Comparison of ENCODE assay signal across 20 cellular contexts in genomic region chr22:38036392-38037062, GRCh38. TPM values are rescaled to one million over a fixed set of nuclear protein-coding genes. Genes with fewer than 3 reads are reported as not detected.
DNase-seq lines count a peak whose midpoint lies in the region; ATAC-seq, FAIRE-seq and TF ChIP-seq lines count a peak whose summit lies in the region.
"Had no signal": no experiment of that assay in that cellular context is flagged by ENCODE, and none has a peak within 500 bp of the region (broad histone marks: within the 10 kb centered on the region; RNA-seq: fewer than 3 reads in every experiment).

No MANE protein-coding gene starts in this region.

- no peak overlapping the region for H3K56ac ChIP-seq in H1 (replicated peaks; ENCODE audit: insufficient read length, low read depth, low read length)

- no peaks in the 10 kb centered on the region; the same call in 1 of the 2 replicates for H3K23me2 ChIP-seq in H1 (ENCODE audit: low read depth, low read length)

- no peaks in the 10 kb centered on the region for H3K36me3 Mint-ChIP-seq in brain

- no peak overlapping the region for H2BK120ac ChIP-seq in H1 (replicated peaks; ENCODE audit: low read depth, low read length)
- peak overlapping the region; percentile 27 for H2BK120ac ChIP-seq in neuronal stem cell (ENCODE audit: low read depth, low read length)

- H3K27me3 Mint-ChIP-seq in brain = no peaks in the 10 kb centered on the region

- H3K79me2 ChIP-seq in H1 (ENCODE audit: control insufficient read depth in 1 of 2, insufficient read depth in 2 of 2, low read length in 2 of 2) = no peaks in the 10 kb centered on the region

- no peaks in the 10 kb centered on the region for H3K36me3 ChIP-seq in H1 (ENCODE audit: control insufficient read depth in 2 of 4, insufficient read depth in 4 of 4, low read length in 3 of 4)
- H3K36me3 ChIP-seq in neuronal stem cell (replicated peaks in 1 of 2; ENCODE audit: control insufficient read depth in 2 of 2, insufficient read depth in 2 of 2, low read length in 2 of 2) = no peaks in the 10 kb centered on the region
- no peaks in the 10 kb centered on the region for H3K36me3 ChIP-seq in suprapubic skin
- H3K36me3 ChIP-seq: BE2C had no signal

- no peak overlapping the region for H3K23ac ChIP-seq in H1 (ENCODE audit: insufficient read length)
- no peak overlapping the region for H3K23ac ChIP-seq in neuronal stem cell (ENCODE audit: low read depth, low read length, poor library complexity)

- no peak for DNase-seq in H1 (ENCODE audit: low read depth in 1 of 2, low spot score in 2 of 2)
- no peak for DNase-seq in neuronal stem cell (ENCODE audit: low spot score)
- no peak for DNase-seq in suprapubic skin (ENCODE audit: low spot score in 2 of 2)
- DNase-seq in dermis blood vessel endothelial cell = no peak
- DNase-seq in SHP77 (lab: John Stamatoyannopoulos, UW) = no peak
- DNase-seq: BE2C; CD8-positive, alpha-beta memory T cell; GF-D8; NCI-H1417 treated with DMSO at 0.1 percent for 48 hours; NCI-H2029 treated with DMSO at 0.1 percent for 48 hours; NCI-H510A treated with DMSO at 0.1 percent for 48 hours; SHP77 treated with DMSO at 0.1 percent for 48 hours had no signal

- H3K14ac ChIP-seq in H1 (ENCODE audit: insufficient read length) (no peak overlapping the region), neuronal stem cell (ENCODE audit: low read length) (no peak overlapping the region)

- H3K9ac ChIP-seq in H1 (replicated peaks in 1 of 4; ENCODE audit: extremely low read depth in 1 of 4, low read depth in 3 of 4, low read length in 3 of 4) = no peak overlapping the region
- no peak overlapping the region for H3K9ac ChIP-seq in neuronal stem cell (ENCODE audit: low read depth, low read length, poor library complexity)

- no peak overlapping the region for H4K91ac ChIP-seq in H1 (replicated peaks; ENCODE audit: insufficient read length, low read length)
- no peak overlapping the region for H4K91ac ChIP-seq in neuronal stem cell (ENCODE audit: low read depth, low read length, poor library complexity)

- H3K4me1 ChIP-seq in H1 (replicated peaks in 1 of 4; ENCODE audit: control insufficient read depth in 3 of 4, insufficient read depth in 4 of 4, low read length in 3 of 4) (peaks cover 0 to 24% (median 20%) of the 10 kb centered on the region in 4 experiments; a peak in 6 of 7 replicates), neuronal stem cell (ENCODE audit: control insufficient read depth in 2 of 2, insufficient read depth in 1 of 2, low read depth in 1 of 2, low read length in 2 of 2) (peaks cover 31 to 38% of the 10 kb centered on the region in 2 donors), suprapubic skin (peaks cover 38% of the 10 kb centered on the region)
- H3K4me1 ChIP-seq: BE2C had no signal

- CTCF ChIA-PET in H1 (lab: Charles Lee; ENCODE audit: partially characterized antibody) = interaction anchor here (1.5 to 1.7 kb wide), 2 partner anchors 16 to 28 kb away, joined by 4 to 5 read pairs; no protein-coding TSS in a partner anchor

- POLR2A ChIA-PET in H1 (lab: Charles Lee; ENCODE audit: partially characterized antibody) = interaction anchor here (0.7 kb wide), 1 partner anchor 13 kb away, joined by 4 read pairs; no protein-coding TSS in a partner anchor

- H2BK5ac ChIP-seq in H1 (ENCODE audit: low read depth, low read length) (no peak overlapping the region), neuronal stem cell (ENCODE audit: low read length) (no peak overlapping the region)

- H3K4me2 ChIP-seq in H1 (ENCODE audit: insufficient read depth in 1 of 2, low read depth in 2 of 2, low read length in 2 of 2) (no peak overlapping the region), neuronal stem cell (ENCODE audit: insufficient read depth, low read length, poor library complexity, severe bottlenecking) (no peak overlapping the region)

- peak overlapping the region; percentile 42; the same call in 1 of the 2 replicates for H2BK12ac ChIP-seq in H1 (ENCODE audit: low read depth, low read length)
- no peak overlapping the region for H2BK12ac ChIP-seq in neuronal stem cell (ENCODE audit: low read length)

- H3K4me3 Mint-ChIP-seq in brain = no peak overlapping the region
- H3K4me3 Mint-ChIP-seq: CD8-positive, alpha-beta memory T cell; IgD-negative memory B cell had no signal

- H3K79me1 ChIP-seq in H1 (ENCODE audit: low read depth, low read length) (no peaks in the 10 kb centered on the region), neuronal stem cell (ENCODE audit: low read depth, low read length) (no peaks in the 10 kb centered on the region)

- no peak for FAIRE-seq in H1 (lab: Jason Lieb, UNC)
- FAIRE-seq: RCC 7860 had no signal

- H3K9me3 ChIP-seq in H1 (ENCODE audit: insufficient read depth in 2 of 2, low read depth in 1 of 2, low read length in 1 of 2) (no peaks in the 10 kb centered on the region), neuronal stem cell (replicated peaks in 1 of 2; ENCODE audit: control insufficient read depth in 2 of 2, insufficient read depth in 1 of 2, low read depth in 1 of 2, low read length in 2 of 2) (no peaks in the 10 kb centered on the region), suprapubic skin (no peaks in the 10 kb centered on the region)
- H3K9me3 ChIP-seq: BE2C had no signal

- H3K27ac Mint-ChIP-seq in brain = peak overlapping the region in 4 of 5 experiments; percentile 0 to 23 (median 4)

- no peak for TF ChIP-seq POLR2A in H1 (IDR thresholded peaks at IDR 0.05; ENCODE audit: control extremely low read depth in 1 of 2, low read depth in 2 of 2, low read length in 2 of 2)
- no peak for TF ChIP-seq POLR2A in suprapubic skin (IDR thresholded peaks at IDR 0.05)

- no peak overlapping the region for H3K4me3 ChIP-seq in H1 (ENCODE audit: extremely low read depth in 1 of 4, insufficient read depth in 2 of 4, low read depth in 3 of 4, low read length in 4 of 4)
- H3K4me3 ChIP-seq in neuronal stem cell (ENCODE audit: low read length in 2 of 2) = no peak overlapping the region
- H3K4me3 ChIP-seq in suprapubic skin = no peak overlapping the region

- H3K18ac ChIP-seq in H1 (ENCODE audit: extremely low read depth, low read length) = no peak overlapping the region; the same call in 1 of the 2 replicates
- peak overlapping the region; percentile 46 for H3K18ac ChIP-seq in neuronal stem cell (ENCODE audit: low read length)

- ATAC-seq in GM21447 (IDR thresholded peaks at IDR 0.05; ENCODE audit: unreplicated experiment) = no peak
- no peak for ATAC-seq in HG03378 (IDR thresholded peaks at IDR 0.05; ENCODE audit: unreplicated experiment)

- H3K27ac ChIP-seq in H1 (ENCODE audit: low read depth, low read length) (no peak overlapping the region), neuronal stem cell (replicated peaks; ENCODE audit: low read length) (no peak overlapping the region), suprapubic skin (peak overlapping the region; percentile 50)

- H4K20me1 ChIP-seq in H1 (replicated peaks in 1 of 2; ENCODE audit: control insufficient read depth in 1 of 2, insufficient read depth in 2 of 2, low read length in 2 of 2) = no peaks in the 10 kb centered on the region

- TF ChIP-seq RAD21 in H1 (IDR thresholded peaks at IDR 0.05 in 1 of 2, conservative IDR thresholded peaks at IDR 0.05 in 1 of 2; ENCODE audit: low read depth in 2 of 2, low read length in 2 of 2) = no peak

- H2BK20ac ChIP-seq in H1 (ENCODE audit: low read length) = 0 out of 2 replicates have a peak overlapping the region, but pooled peaks have one; percentile 21

- H4K8ac ChIP-seq in H1 (ENCODE audit: extremely low read depth, insufficient read depth, low read length) (no peak overlapping the region), neuronal stem cell (ENCODE audit: low read depth, low read length) (no peak overlapping the region)

- 87% methylated on average over 10 of the region's 10 CpGs; no CpG with 5 or more reads in 1 of the 2 experiments for WGBS in H1 (ENCODE audit: extremely low coverage in 1 of 2, insufficient coverage in 1 of 2, insufficient read length in 1 of 2, insufficient replicate concordance in 2 of 2, low coverage in 1 of 2, low lambda C conversion rate in 2 of 2, missing lambda C conversion rate in 1 of 2), 2 experiments
- no CpG with 5 or more reads among the region's 10 CpGs for WGBS in neuronal stem cell (ENCODE audit: extremely low coverage in 2 of 2, insufficient read length in 2 of 2, insufficient replicate concordance in 1 of 2), 2 donors
- 69% methylated on average over 9 of the region's 10 CpGs for WGBS in suprapubic skin

- H3K9me3 Mint-ChIP-seq in brain = no peaks in the 10 kb centered on the region
- H3K9me3 Mint-ChIP-seq: CD8-positive, alpha-beta memory T cell; IgD-negative memory B cell had no signal

- TF ChIP-seq EP300 in H1 (IDR thresholded peaks at IDR 0.05; ENCODE audit: borderline replicate concordance in 1 of 2, low read depth in 2 of 2, low read length in 2 of 2) = no peak
- no peak for TF ChIP-seq EP300 in suprapubic skin (IDR thresholded peaks at IDR 0.05)

- H2AK5ac ChIP-seq in H1 (ENCODE audit: low read depth, low read length) (no peak overlapping the region; the same call in 1 of the 2 replicates), neuronal stem cell (ENCODE audit: low read depth, low read length) (peak overlapping the region; percentile 31)

- H4K5ac ChIP-seq in H1 (ENCODE audit: insufficient read length, low read depth, low read length) = no peak overlapping the region

- TF ChIP-seq CTCF in brain (conservative IDR thresholded peaks at IDR 0.05) (no peak), H1 (IDR thresholded peaks at IDR 0.05; ENCODE audit: control extremely low read depth in 1 of 3, insufficient read depth in 1 of 3, low read depth in 1 of 3, low read length in 3 of 3) (no peak), suprapubic skin (IDR thresholded peaks at IDR 0.05) (no peak)

- H3K27me3 ChIP-seq in H1 (replicated peaks in 1 of 4; ENCODE audit: control insufficient read depth in 3 of 4, extremely low read depth in 1 of 4, insufficient read depth in 3 of 4, low read length in 3 of 4) (peaks cover 0 to 4% (median under 1%) of the 10 kb centered on the region in 4 experiments; a peak in 1 of 7 replicates), neuronal stem cell (ENCODE audit: control insufficient read depth in 3 of 3, insufficient read depth in 3 of 3, low read depth in 1 of 3, low read length in 3 of 3) (no peaks in the 10 kb centered on the region), suprapubic skin (no peaks in the 10 kb centered on the region)
- H3K27me3 ChIP-seq: BE2C had no signal

- H3K4me1 Mint-ChIP-seq in brain = peaks cover 42% of the 10 kb centered on the region

- H3K4ac ChIP-seq in H1 (replicated peaks; ENCODE audit: insufficient read length, low read depth, low read length) (no peak overlapping the region), neuronal stem cell (ENCODE audit: low read length) (no peak overlapping the region)

- no peak overlapping the region for H2BK15ac ChIP-seq in H1 (ENCODE audit: low read length)
- peak overlapping the region; percentile 5 for H2BK15ac ChIP-seq in neuronal stem cell (ENCODE audit: low read length)

- H2AFZ ChIP-seq in H1 (ENCODE audit: low read length) = no peak overlapping the region
- H2AFZ ChIP-seq in neuronal stem cell (ENCODE audit: low read length) = peak overlapping the region; percentile 76

RNA-seq across cellular contexts. Expression of gene PICK1, which starts 20.7 kb away (rescaled TPM):
- polyA plus RNA-seq in brain (ENCODE audit: insufficient read depth, low read depth, low replicate concordance) (36.2 TPM), H1 (2011; rRNA removed) (20.4 and 26.7 TPM in 2 replicates)
- 22.9 and 26.2 TPM in 2 replicates for total RNA-seq in H1 (2021; fragmentation: NEBNext Ultra II Directional; extraction: Animal tissue kit (Norgen Biotek cat#: 25700))
- polyA plus RNA-seq in H1 (2011; cell fraction: cytosol; rRNA removed) = 34.3 TPM
- polyA plus RNA-seq in H1 (2011; cell fraction: nucleus; rRNA removed) = 80.4 TPM
- 14.3 to 28.4 TPM (median 26.6 TPM) in 4 replicates for polyA plus RNA-seq in H1 (2012, experiment 1 of 2)
- 17.5 TPM for polyA plus RNA-seq in H1 (2012, experiment 2 of 2)
- 13.5 TPM for polyA plus RNA-seq in H1 (2013, experiment 1 of 2)
- 13.1 TPM for polyA plus RNA-seq in H1 (2013, experiment 2 of 2)
- polyA minus RNA-seq in H1 (2011; rRNA and poly(A)+ RNA removed) = 24.3 and 33.6 TPM in 2 replicates
- 15.3 TPM for polyA minus RNA-seq in H1 (2011; cell fraction: cytosol; rRNA and poly(A)+ RNA removed)
- 33.8 TPM for polyA minus RNA-seq in H1 (2011; cell fraction: nucleus; rRNA and poly(A)+ RNA removed)
- 8.4 TPM for polyA plus RNA-seq in neuronal stem cell (2013, experiment 1 of 2)
- 8.2 TPM for polyA plus RNA-seq in neuronal stem cell (2013, experiment 2 of 2)
- total RNA-seq in suprapubic skin (10 to 100 TPM; 36.7 to 72.0 (median 61.5) TPM), dermis blood vessel endothelial cell (15.5 and 18.7 TPM in 2 replicates)

RNA-seq across cellular contexts. Expression of gene SLC16A8, which starts 47.5 kb away (rescaled TPM):
- polyA plus RNA-seq in brain (ENCODE audit: insufficient read depth, low read depth, low replicate concordance) = 1.2 TPM
- not detected in 2 replicates for total RNA-seq in H1 (2021; fragmentation: NEBNext Ultra II Directional; extraction: Animal tissue kit (Norgen Biotek cat#: 25700))
- polyA plus RNA-seq in H1 (2011; rRNA removed) = 0.70 and 1.2 TPM in 2 replicates
- polyA plus RNA-seq in H1 (2011; cell fraction: cytosol; rRNA removed) = 0.62 TPM
- polyA plus RNA-seq in H1 (2011; cell fraction: nucleus; rRNA removed) = 0.44 TPM
- polyA plus RNA-seq in H1 (2012, experiment 1 of 2) = 0.69 to 1.6 TPM (median 1.3 TPM) in 4 replicates
- 0.43 TPM for polyA plus RNA-seq in H1 (2012, experiment 2 of 2)
- polyA plus RNA-seq in H1 (2013, experiment 1 of 2) = 0.28 TPM
- 0.17 TPM for polyA plus RNA-seq in H1 (2013, experiment 2 of 2)
- polyA minus RNA-seq in H1 (2011; rRNA and poly(A)+ RNA removed) = not detected in 2 replicates
- not detected for polyA minus RNA-seq in H1 (2011; cell fraction: cytosol; rRNA and poly(A)+ RNA removed)
- polyA minus RNA-seq in H1 (2011; cell fraction: nucleus; rRNA and poly(A)+ RNA removed) = 0.40 TPM
- polyA plus RNA-seq in neuronal stem cell (2013, experiment 1 of 2) = 1.3 TPM
- polyA plus RNA-seq in neuronal stem cell (2013, experiment 2 of 2) = 0.91 TPM
- total RNA-seq in suprapubic skin = not detected
- total RNA-seq in dermis blood vessel endothelial cell = 0.05 TPM in 1 of 2 replicates, not detected in the other
- total RNA-seq: H4, LHCN-M2 had no signal
- polyA plus RNA-seq: AG04450; CD8-positive, alpha-beta memory T cell; IgD-negative memory B cell had no signal

RNA-seq across cellular contexts. Expression of gene SOX10, which starts 52.2 kb away (rescaled TPM):
- polyA plus RNA-seq in brain (ENCODE audit: insufficient read depth, low read depth, low replicate concordance) = 81.2 TPM
- 2.7 and 3.3 TPM in 2 replicates for total RNA-seq in H1 (2021; fragmentation: NEBNext Ultra II Directional; extraction: Animal tissue kit (Norgen Biotek cat#: 25700))
- polyA plus RNA-seq in H1 (2011; rRNA removed) = 2.7 and 3.8 TPM in 2 replicates
- polyA plus RNA-seq in H1 (2011; cell fraction: cytosol; rRNA removed) = 2.0 TPM
- 3.6 TPM for polyA plus RNA-seq in H1 (2011; cell fraction: nucleus; rRNA removed)
- polyA plus RNA-seq in H1 (2012, experiment 1 of 2) = 2.3 to 3.8 TPM (median 2.9 TPM) in 4 replicates
- 2.9 TPM for polyA plus RNA-seq in H1 (2012, experiment 2 of 2)
- 2.0 TPM for polyA plus RNA-seq in H1 (2013, experiment 1 of 2)
- 1.9 TPM for polyA plus RNA-seq in H1 (2013, experiment 2 of 2)
- 1.4 and 1.8 TPM in 2 replicates for polyA minus RNA-seq in H1 (2011; rRNA and poly(A)+ RNA removed)
- 4.4 TPM for polyA minus RNA-seq in H1 (2011; cell fraction: cytosol; rRNA and poly(A)+ RNA removed)
- 4.6 TPM for polyA minus RNA-seq in H1 (2011; cell fraction: nucleus; rRNA and poly(A)+ RNA removed)
- 1.5 TPM for polyA plus RNA-seq in neuronal stem cell (2013, experiment 1 of 2)
- 1.4 TPM for polyA plus RNA-seq in neuronal stem cell (2013, experiment 2 of 2)
- 10 to 100 TPM; 15.2 to 30.8 (median 20.5) TPM for total RNA-seq in suprapubic skin
- total RNA-seq in dermis blood vessel endothelial cell = not detected in 2 replicates
- total RNA-seq: CD8-positive, alpha-beta memory T cell; H4; LHCN-M2 had no signal
- polyA plus RNA-seq: AG04450; CD8-positive, alpha-beta memory T cell; IgD-negative memory B cell had no signal
